ENCODE assay signal across 9 cellular contexts in the genomic region with DNA sequence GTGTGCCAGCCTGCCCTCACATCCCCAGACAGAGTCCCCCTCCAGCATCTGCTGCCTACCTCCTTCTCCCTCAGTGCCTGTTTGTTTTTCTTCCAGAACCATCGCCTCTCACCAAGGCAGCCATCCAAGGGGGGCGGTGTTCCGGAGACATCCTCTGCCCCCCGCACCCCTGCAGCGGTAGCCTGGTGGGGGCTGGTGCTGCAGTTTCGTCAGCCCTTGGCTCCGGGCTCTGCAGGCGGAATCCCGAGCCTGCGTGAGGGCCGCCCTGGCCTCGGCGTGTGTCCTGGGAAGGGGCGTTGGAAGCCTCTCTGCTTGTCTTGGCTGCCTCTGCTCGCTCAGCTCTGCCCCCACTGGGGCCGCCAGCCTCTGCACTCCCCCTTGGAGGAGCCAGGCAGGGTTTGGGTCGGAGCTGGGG.
DNase-seq lines count a peak whose midpoint lies in the region; ATAC-seq and TF ChIP-seq lines count a peak whose summit lies in the region.
"Had no signal": no experiment of that assay in that cellular context is flagged by ENCODE, and none has a peak within 500 bp of the region (broad histone marks: within the 10 kb centered on the region; RNA-seq: fewer than 3 reads in every experiment).

No MANE protein-coding gene starts in this region.

- no peak overlapping the region for H3K27ac Mint-ChIP-seq in naive thymus-derived CD8-positive, alpha-beta T cell
- H3K27ac Mint-ChIP-seq in activated naive CD4-positive, alpha-beta T cell treated with anti-CD3 and anti-CD28 coated beads, Interleukin-2, amount 50 U/mL, for 72 hours: no peak overlapping the region

- H3K4me3 Mint-ChIP-seq in naive thymus-derived CD8-positive, alpha-beta T cell: no peak overlapping the region

- H3K36me3 Mint-ChIP-seq in naive thymus-derived CD8-positive, alpha-beta T cell: no peaks in the 10 kb centered on the region
- H3K36me3 Mint-ChIP-seq in activated naive CD4-positive, alpha-beta T cell treated with anti-CD3 and anti-CD28 coated beads, Interleukin-2, amount 50 U/mL, for 72 hours: no peaks in the 10 kb centered on the region

- intact Hi-C loops in lower lobe of right lung (cut with DNase I): no loop called here

- no peaks in the 10 kb centered on the region for H3K9me3 Mint-ChIP-seq in naive thymus-derived CD8-positive, alpha-beta T cell
- H3K9me3 Mint-ChIP-seq in activated naive CD4-positive, alpha-beta T cell treated with anti-CD3 and anti-CD28 coated beads, Interleukin-2, amount 50 U/mL, for 72 hours: no peaks in the 10 kb centered on the region

- H3K27me3 Mint-ChIP-seq in naive thymus-derived CD8-positive, alpha-beta T cell: peaks cover 7 to 44% (median 17%) of the 10 kb centered on the region in 5 donors

- peaks cover 16% of the 10 kb centered on the region for H3K4me1 ChIP-seq in ectodermal cell (ENCODE audit: control insufficient read depth, insufficient read depth, low read length)
- H3K4me1 ChIP-seq in lower lobe of right lung: peaks cover 27% of the 10 kb centered on the region

- H3K4me1 Mint-ChIP-seq in naive thymus-derived CD8-positive, alpha-beta T cell: peaks cover 0 to 8% (median 6%) of the 10 kb centered on the region in 4 donors

- WGBS in ectodermal cell, 2 experiments: 14 to 19% methylated on average over 17 of the region's 17 CpGs

- H3K27ac ChIP-seq in ectodermal cell (ENCODE audit: insufficient read depth, low read depth, low read length, poor library complexity, severe bottlenecking) (peak overlapping the region; percentile 36), lower lobe of right lung (no peak overlapping the region)
- H3K27ac ChIP-seq: 22Rv1 had no signal

- POLR2A ChIA-PET in naive thymus-derived CD8-positive, alpha-beta T cell (lab: Charles Lee): no interaction called here
- POLR2A ChIA-PET in GM10248 (lab: Yijun Ruan, JAX): interaction anchor here (1.3 kb wide), 1 partner anchor 11 kb away, joined by 3 read pairs; no protein-coding TSS in a partner anchor

- TF ChIP-seq CTCF in lower lobe of right lung (IDR thresholded peaks at IDR 0.05): no peak
- no peak for TF ChIP-seq CTCF in GM10248 (IDR thresholded peaks at IDR 0.05; ENCODE audit: control extremely low read depth, extremely low read depth, low read depth, missing control alignments)

- CTCF ChIA-PET in GM10248 (lab: Yijun Ruan, JAX): interaction anchor here (8.0 kb wide), 1 partner anchor 15 kb away, joined by 58 read pairs; no protein-coding TSS in a partner anchor

- H3K36me3 ChIP-seq in ectodermal cell (ENCODE audit: control insufficient read depth, insufficient read depth, low read length): no peaks in the 10 kb centered on the region
- H3K36me3 ChIP-seq in lower lobe of right lung: no peaks in the 10 kb centered on the region

- peak; percentile 26 for DNase-seq in NCI-H2227 (lab: John Stamatoyannopoulos, UW; ENCODE audit: unreplicated experiment)
- DNase-seq in NCI-H2227 treated with DMSO at 0.1 percent for 48 hours (lab: John Stamatoyannopoulos, UW): no peak
- peak; percentile 70 for DNase-seq in lower lobe of right lung
- DNase-seq in naive thymus-derived CD8-positive, alpha-beta T cell: no peak
- DNase-seq in activated naive CD4-positive, alpha-beta T cell treated with anti-CD3 and anti-CD28 coated beads, Interleukin-2, amount 50 U/mL, for 72 hours (ENCODE audit: low spot score in 2 of 2): no peak
- no peak for DNase-seq in GM10248 (ENCODE audit: extremely low spot score)

- ATAC-seq in lower lobe of right lung: peak; percentile 7 to 48
- ATAC-seq in naive thymus-derived CD8-positive, alpha-beta T cell: no peak
- no peak for ATAC-seq in activated naive CD4-positive, alpha-beta T cell treated with anti-CD3 and anti-CD28 coated beads, Interleukin-2, amount 50 U/mL, for 72 hours
- no peak for ATAC-seq in HG03097 (IDR thresholded peaks at IDR 0.05; ENCODE audit: low FRiP score, unreplicated experiment)

- H3K4me3 ChIP-seq in ectodermal cell (ENCODE audit: insufficient read depth, low read depth, low read length) (no peak overlapping the region), lower lobe of right lung (no peak overlapping the region)

- H3K9me3 ChIP-seq in ectodermal cell (ENCODE audit: control insufficient read depth, low read length): no peaks in the 10 kb centered on the region
- H3K9me3 ChIP-seq in lower lobe of right lung: no peaks in the 10 kb centered on the region

- H3K27me3 ChIP-seq in ectodermal cell (ENCODE audit: control insufficient read depth, insufficient read depth, low read length, poor library complexity, severe bottlenecking) (peaks cover 5% of the 10 kb centered on the region), lower lobe of right lung (ENCODE audit: low read depth) (peaks cover 38% of the 10 kb centered on the region)

Comparison
In these comparisons a context has a peak if more than half of its experiments do, and no peak if none do; other contexts are left out.
1. DNase-seq: peak in NCI-H2227 (single experiment) and lower lobe of right lung (single experiment); none in NCI-H2227 treated with DMSO at 0.1 percent for 48 hours (single experiment), naive thymus-derived CD8-positive, alpha-beta T cell (0 of 10), activated naive CD4-positive, alpha-beta T cell treated with anti-CD3 and anti-CD28 coated beads, Interleukin-2, amount 50 U/mL, for 72 hours (0 of 2) and GM10248 (single experiment).
2. ATAC-seq: peak in lower lobe of right lung (2 of 2); none in naive thymus-derived CD8-positive, alpha-beta T cell (0 of 2), activated naive CD4-positive, alpha-beta T cell treated with anti-CD3 and anti-CD28 coated beads, Interleukin-2, amount 50 U/mL, for 72 hours (0 of 2) and HG03097 (single experiment).